ENCODE assay signal across 9 cellular contexts in the genomic region with DNA sequence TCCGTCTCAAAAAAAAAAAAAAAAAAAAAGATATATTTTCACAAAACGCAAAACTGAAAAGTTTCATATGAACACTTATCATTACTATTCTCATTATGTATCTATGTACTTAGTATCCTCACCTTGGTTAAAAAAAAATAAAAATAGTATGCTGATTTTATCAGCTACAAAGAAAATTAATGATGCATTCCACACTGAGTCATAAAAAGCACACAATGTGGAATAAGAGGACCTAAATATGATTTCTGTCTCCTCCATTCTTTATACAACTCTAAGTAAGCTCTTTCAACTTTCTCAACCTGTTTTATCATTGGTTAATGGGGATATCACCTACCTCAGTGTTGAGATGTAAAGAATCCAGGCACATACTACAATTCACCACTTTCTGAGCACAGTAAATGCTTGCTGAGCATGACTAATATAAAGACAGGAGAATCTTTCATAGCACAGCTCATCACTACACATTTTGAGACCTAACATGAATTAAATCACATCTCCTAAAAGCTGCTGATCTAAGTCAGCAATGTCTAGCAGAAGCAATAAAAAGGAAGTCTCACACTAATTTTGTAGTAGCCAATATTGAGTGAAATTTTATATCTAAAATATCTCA. TPM values are rescaled to one million over a fixed set of nuclear protein-coding genes. Genes with fewer than 3 reads are reported as not detected.
DNase-seq lines count a peak whose midpoint lies in the region; ATAC-seq, FAIRE-seq and TF ChIP-seq lines count a peak whose summit lies in the region.
"Had no signal": no experiment of that assay in that cellular context is flagged by ENCODE, and none has a peak within 500 bp of the region (broad histone marks: within the 10 kb centered on the region; RNA-seq: fewer than 3 reads in every experiment).

No MANE protein-coding gene starts in this region.

- H3K36me3 ChIP-seq in KMS-11 (ENCODE audit: insufficient read depth) (no peaks in the 10 kb centered on the region), bronchial epithelial cell (ENCODE audit: control insufficient read depth, insufficient read depth, low read length) (no peaks in the 10 kb centered on the region), neuron (ENCODE audit: insufficient read depth, low read length) (peaks cover 2% of the 10 kb centered on the region)

- H3K9ac ChIP-seq in KMS-11 = no peak overlapping the region

- TF ChIP-seq CTCF in KMS-11 (conservative IDR thresholded peaks at IDR 0.05; ENCODE audit: low read depth, low read length) (no peak), bronchial epithelial cell (IDR thresholded peaks at IDR 0.05; ENCODE audit: insufficient read depth, low read length, severe bottlenecking) (no peak)

- peaks cover 75% of the 10 kb centered on the region for H3K79me2 ChIP-seq in KMS-11 (ENCODE audit: insufficient read depth, low read depth)

- H3K9me3 ChIP-seq in neuron (ENCODE audit: low read length) = no peaks in the 10 kb centered on the region

- H3K4me2 ChIP-seq in KMS-11 = peak overlapping the region; percentile 66; the same call in 1 of the 2 replicates

- H3K4me3 ChIP-seq in KMS-11 (IDR thresholded peaks at IDR 0.05; ENCODE audit: insufficient read depth, low read depth, low read length) (no peak overlapping the region), bronchial epithelial cell (ENCODE audit: low read depth, low read length) (no peak overlapping the region), neuron (ENCODE audit: low read length) (peak overlapping the region; percentile 25)

- peak; percentile 17 for ATAC-seq in GM18520 (IDR thresholded peaks at IDR 0.05; ENCODE audit: unreplicated experiment)

- no peak overlapping the region for H3K27ac ChIP-seq in KMS-11

- H3K4me1 ChIP-seq in KMS-11 (ENCODE audit: low read depth, poor library complexity, severe bottlenecking) (peaks cover 53% of the 10 kb centered on the region), neuron (ENCODE audit: insufficient read depth, low read length) (peaks cover 27% of the 10 kb centered on the region)

- H4K20me1 ChIP-seq in KMS-11 (ENCODE audit: insufficient read depth) = no peaks in the 10 kb centered on the region

- DNase-seq in bronchial epithelial cell (ENCODE audit: low read depth) (peak; percentile 46), NOMO-1 treated with dmso at 0.1 percent for 144 hours (lab: John Stamatoyannopoulos, UW; ENCODE audit: unreplicated experiment) (no peak), ecto neural progenitor cell (ENCODE audit: low spot score) (no peak), NCI-H526 treated with DMSO at 0.1 percent for 48 hours (lab: John Stamatoyannopoulos, UW) (no peak)
- DNase-seq: activated naive CD4-positive, alpha-beta T cell; stimulated activated CD4-positive, alpha-beta T cell treated with anti-CD3 and anti-CD28 coated beads, Interleukin-2, amount 100 ng/mL, for 24 hours had no signal

- no peaks in the 10 kb centered on the region for H3K27me3 ChIP-seq in KMS-11 (ENCODE audit: insufficient read depth, low read depth)
- no peaks in the 10 kb centered on the region for H3K27me3 ChIP-seq in bronchial epithelial cell (ENCODE audit: control insufficient read depth, insufficient read depth, low read length)
- no peaks in the 10 kb centered on the region for H3K27me3 ChIP-seq in neuron (ENCODE audit: insufficient read depth, low read length)

- no peak for FAIRE-seq in bronchial epithelial cell (lab: Jason Lieb, UNC)

- H2AFZ ChIP-seq in KMS-11 (ENCODE audit: low read depth) (no peak overlapping the region), neuron (ENCODE audit: low read depth, low read length) (no peak overlapping the region)

RNA-seq across cellular contexts. Expression of a gene that starts 2.7 kb away (rescaled TPM):
- 30.2 and 32.9 TPM in 2 replicates for total RNA-seq in bronchial epithelial cell
